ENCODE assay signal across 6 cellular contexts in genomic region chrX:116605576-116605975, GRCh38.
"Had no signal": no experiment of that assay in that cellular context is flagged by ENCODE, and none has a peak within 500 bp of the region (broad histone marks: within the 10 kb centered on the region; RNA-seq: fewer than 3 reads in every experiment).

No MANE protein-coding gene starts in this region.

- H2AFZ ChIP-seq: GM23248 had no signal

- H3K4me3 Mint-ChIP-seq: H9 had no signal

- H3K27ac Mint-ChIP-seq: H9 had no signal

- H3K4me3 ChIP-seq: GM23248, K562 had no signal

- H3K9ac ChIP-seq: GM23248 had no signal

- ATAC-seq: K562 had no signal

- H3K27ac ChIP-seq: GM23248 had no signal

- DNase-seq: GM23248, H9, HCEC 1CT, IMR-90, KG1 had no signal
